8 cellular contexts compared by ENCODE assay signal in the genomic region with DNA sequence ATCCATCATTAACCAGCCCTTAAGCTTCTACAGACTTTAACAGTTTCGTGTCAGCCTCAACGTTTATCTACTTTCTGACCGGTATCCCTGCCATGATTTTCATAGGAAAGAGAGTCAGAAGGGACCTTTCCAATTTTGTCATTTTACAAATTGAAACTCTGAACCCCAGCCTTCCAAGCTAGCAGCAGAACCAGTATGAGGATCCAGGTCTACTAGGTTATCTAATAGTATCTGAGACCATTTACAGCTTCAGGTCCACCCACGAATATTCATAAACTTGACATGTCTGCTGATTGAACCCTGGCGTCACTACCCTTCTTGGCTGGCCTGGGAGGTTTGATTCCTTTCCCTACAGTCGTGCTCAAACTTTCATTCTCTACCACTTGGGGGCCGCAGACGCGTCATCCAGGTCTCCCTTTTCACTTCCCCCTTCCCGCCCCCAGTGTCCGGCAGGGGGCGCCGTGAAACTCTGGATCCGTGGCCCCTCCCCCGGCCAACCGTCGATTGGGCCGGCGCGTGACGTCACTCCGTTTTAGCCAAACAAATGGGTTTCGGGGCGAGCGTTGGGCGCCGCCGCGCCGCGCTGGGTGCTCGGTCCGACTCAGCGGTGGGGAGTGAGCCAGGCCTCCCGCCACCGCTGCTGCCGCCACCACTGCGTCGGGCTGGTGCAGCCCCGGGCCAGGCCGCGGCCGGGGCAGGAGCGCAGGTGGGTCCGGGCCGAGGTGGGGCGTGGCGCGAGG. TPM values are rescaled to one million over a fixed set of nuclear protein-coding genes. Genes with fewer than 3 reads are reported as not detected.
DNase-seq lines count a peak whose midpoint lies in the region; ATAC-seq and TF ChIP-seq lines count a peak whose summit lies in the region.

FBXO34 (plus strand) TSS at position 590 of the 740 bp plus-strand sequence. CDS start 78,970 bp downstream, outside the sequence.

- no peaks in the 10 kb centered on the region for H3K27me3 ChIP-seq in GM23338 (ENCODE audit: insufficient read depth)

- peaks cover 43% of the 10 kb centered on the region for H3K79me2 ChIP-seq in GM23338 (replicated peaks; ENCODE audit: insufficient read depth)

- TF ChIP-seq CTCF in GM23338 (conservative IDR thresholded peaks at IDR 0.05; ENCODE audit: low read depth in 2 of 2) (peak; percentile 92 to 98), LNCAP (IDR thresholded peaks at IDR 0.05) (peak; percentile 99), RWPE1 (conservative IDR thresholded peaks at IDR 0.05; ENCODE audit: low read depth) (peak; percentile 98), fibroblast of mammary gland (conservative IDR thresholded peaks at IDR 0.05; ENCODE audit: control insufficient read depth, insufficient read depth, low read depth, low read length) (peak; percentile 92), natural killer cell (IDR thresholded peaks at IDR 0.05) (peak; percentile 97)

- H3K36me3 Mint-ChIP-seq in GM23338 (ENCODE audit: low read depth) (no peaks in the 10 kb centered on the region), natural killer cell (no peaks in the 10 kb centered on the region)
- H3K36me3 Mint-ChIP-seq in activated T-helper 2 cell treated with anti-CD3 and anti-CD28 coated beads, Interferon-gamma antibody, Interleukin-2, Interleukin-4, amounts not matched to agents 10 μg/mL and 5 μg/mL and 100 μg/mL, durations not matched to agents 14 hours and 24 hours and 36 hours (ENCODE audit: low read depth), result peaks cover 16% of the 10 kb centered on the region

- peak within 1 kb of the TSS; percentile 73 for H3K4me2 ChIP-seq in GM23338

- H2AFZ ChIP-seq in GM23338, result peak within 1 kb of the TSS; percentile 79; the same call in 1 of the 2 replicates

- H3K9me3 Mint-ChIP-seq in GM23338 (no peaks in the 10 kb centered on the region), natural killer cell (no peaks in the 10 kb centered on the region)
- H3K9me3 Mint-ChIP-seq in activated T-helper 2 cell treated with anti-CD3 and anti-CD28 coated beads, Interferon-gamma antibody, Interleukin-2, Interleukin-4, amounts not matched to agents 10 μg/mL and 5 μg/mL and 100 μg/mL, durations not matched to agents 14 hours and 24 hours and 36 hours, result no peaks in the 10 kb centered on the region

- ATAC-seq in GM23338 (peak; percentile 93), natural killer cell (peak; percentile 89 to 98 (median 90))
- peak; percentile 95 for ATAC-seq in stimulated activated naive CD8-positive, alpha-beta T cell treated with anti-CD3 and anti-CD28 coated beads, Interleukin-15, Interleukin-2, amounts not matched to agents 100 U/mL and 50 U/mL, for 24 hours

- DNase-seq in EL (peak; percentile 98), GM23338 (ENCODE audit: low spot score) (peak; percentile 99), RWPE1 (ENCODE audit: low spot score) (peak; percentile 97), fibroblast of mammary gland (ENCODE audit: low read depth) (peak; percentile 95), natural killer cell (peak; percentile 100)
- peak; percentile 99 for DNase-seq in activated T-helper 2 cell treated with anti-CD3 and anti-CD28 coated beads, Interferon-gamma antibody, Interleukin-2, Interleukin-4, amounts not matched to agents 10 μg/mL and 5 μg/mL and 100 μg/mL, durations not matched to agents 14 hours and 24 hours and 36 hours (ENCODE audit: low spot score)
- peak; percentile 100 for DNase-seq in stimulated activated naive CD8-positive, alpha-beta T cell treated with anti-CD3 and anti-CD28 coated beads, Interleukin-15, Interleukin-2, amounts not matched to agents 100 U/mL and 50 U/mL, for 24 hours

- POLR2A ChIA-PET in RWPE1 (lab: Yijun Ruan, JAX; ENCODE audit: low non-redundant PET), result no interaction called here

- H3F3A ChIP-seq in GM23338 (replicated peaks; ENCODE audit: low read depth), result no peaks in the 10 kb centered on the region

- H3K27ac Mint-ChIP-seq in GM23338 (peak within 1 kb of the TSS; percentile 90), natural killer cell (peak within 1 kb of the TSS; percentile 90 to 94)
- peak within 1 kb of the TSS; percentile 92 for H3K27ac Mint-ChIP-seq in activated T-helper 2 cell treated with anti-CD3 and anti-CD28 coated beads, Interferon-gamma antibody, Interleukin-2, Interleukin-4, amounts not matched to agents 10 μg/mL and 5 μg/mL and 100 μg/mL, durations not matched to agents 14 hours and 24 hours and 36 hours

- peaks cover 21% of the 10 kb centered on the region for H3K4me1 Mint-ChIP-seq in GM23338
- peaks cover 40% of the 10 kb centered on the region for H3K4me1 Mint-ChIP-seq in activated T-helper 2 cell treated with anti-CD3 and anti-CD28 coated beads, Interferon-gamma antibody, Interleukin-2, Interleukin-4, amounts not matched to agents 10 μg/mL and 5 μg/mL and 100 μg/mL, durations not matched to agents 14 hours and 24 hours and 36 hours (ENCODE audit: low read depth)
- H3K4me1 Mint-ChIP-seq in natural killer cell, result peaks cover 33 to 38% of the 10 kb centered on the region in 2 donors

- intact Hi-C loops in activated T-helper 2 cell treated with anti-CD3 and anti-CD28 coated beads, Interferon-gamma antibody, Interleukin-2, Interleukin-4, amounts not matched to agents 10 μg/mL and 5 μg/mL and 100 μg/mL, durations not matched to agents 14 hours and 24 hours and 36 hours (cut with micrococcal nuclease), result loop anchor here (1.0 to 10.0 kb wide), 7 partner anchors 58 to 314 kb away; partner anchors contain the start of genes ATG14, DLGAP5 and KTN1
- intact Hi-C loops in natural killer cell (cut with micrococcal nuclease), result loop anchor here (1.0 to 10.0 kb wide), 3 partner anchors 66 to 216 kb away; partner anchors contain the start of gene MAPK1IP1L

- peaks cover 6% of the 10 kb centered on the region; the same call in 1 of the 2 replicates for H4K20me1 ChIP-seq in GM23338 (replicated peaks; ENCODE audit: insufficient read depth)

- H3K27me3 Mint-ChIP-seq in GM23338 (ENCODE audit: insufficient read depth, low read depth, poor library complexity) (peaks cover 6% of the 10 kb centered on the region), natural killer cell (ENCODE audit: low read depth in 2 of 2) (no peaks in the 10 kb centered on the region)
- H3K27me3 Mint-ChIP-seq in activated T-helper 2 cell treated with anti-CD3 and anti-CD28 coated beads, Interferon-gamma antibody, Interleukin-2, Interleukin-4, amounts not matched to agents 10 μg/mL and 5 μg/mL and 100 μg/mL, durations not matched to agents 14 hours and 24 hours and 36 hours (ENCODE audit: low read depth), result no peaks in the 10 kb centered on the region

- CTCF ChIA-PET in RWPE1 (lab: Yijun Ruan, JAX), result interaction anchor here (0.5 to 1.5 kb wide), 15 partner anchors 9 to 674 kb away, joined by 3 to 5 read pairs (median 4); no protein-coding TSS in a partner anchor

- H3K4me3 Mint-ChIP-seq in GM23338 (peak within 1 kb of the TSS; percentile 88), natural killer cell (peak within 1 kb of the TSS; percentile 92)
- H3K4me3 Mint-ChIP-seq in activated T-helper 2 cell treated with anti-CD3 and anti-CD28 coated beads, Interferon-gamma antibody, Interleukin-2, Interleukin-4, amounts not matched to agents 10 μg/mL and 5 μg/mL and 100 μg/mL, durations not matched to agents 14 hours and 24 hours and 36 hours (ENCODE audit: low read depth), result peak within 1 kb of the TSS; percentile 86

- H3K27ac ChIP-seq in GM23338 (ENCODE audit: low read depth) (no peak within 1 kb of the TSS), RWPE1 (peak within 1 kb of the TSS; percentile 83)

- H3K4me1 ChIP-seq in GM23338 (ENCODE audit: insufficient read depth), result peaks cover 7% of the 10 kb centered on the region

- H3K4me3 ChIP-seq in GM23338 (peak within 1 kb of the TSS; percentile 91), fibroblast of mammary gland (ENCODE audit: control insufficient read depth, low read depth, low read length) (peak within 1 kb of the TSS; percentile 93)

- H3K9me2 ChIP-seq in GM23338 (ENCODE audit: insufficient read depth), result no peaks in the 10 kb centered on the region; the same call in 1 of the 2 replicates

- no peaks in the 10 kb centered on the region for H3K36me3 ChIP-seq in GM23338 (ENCODE audit: insufficient read depth)

RNA-seq across cellular contexts. Expression of gene FBXO34, which starts in this region (rescaled TPM):
- total RNA-seq in GM23338 (2014; rRNA removed; shearing (Covaris generic)), result 12.2 and 13.4 TPM in 2 replicates
- polyA plus RNA-seq in GM23338 (2016; fragmentation: Nextera tagmentation; extraction: Ambion mirVana), result 7.0 and 9.4 TPM in 2 replicates
- total RNA-seq in activated T-helper 2 cell treated with anti-CD3 and anti-CD28 coated beads, Interferon-gamma antibody, Interleukin-2, Interleukin-4, amounts not matched to agents 10 μg/mL and 5 μg/mL and 100 μg/mL, durations not matched to agents 14 hours and 24 hours and 36 hours, result 19.7 and 23.0 TPM in 2 replicates
- total RNA-seq in natural killer cell, result 10 to 100 TPM; 34.7 to 39.3 (median 36.6) TPM
